19 cellular contexts compared by ENCODE assay signal in genomic region chr4:27087306-27088045, GRCh38.
A peak's percentile ranks its signal among the peaks of the same experiment; 100 is the strongest.
DNase-seq lines count a peak whose midpoint lies in the region; ATAC-seq and TF ChIP-seq lines count a peak whose summit lies in the region.
"Had no signal": no experiment of that assay in that cellular context is flagged by ENCODE, and none has a peak within 500 bp of the region (broad histone marks: within the 10 kb centered on the region; RNA-seq: fewer than 3 reads in every experiment).

No MANE protein-coding gene starts in this region.

- DNase-seq in DMS53 (lab: John Stamatoyannopoulos, UW), result peak; percentile 52
- no peak for DNase-seq in DMS53 treated with DMSO at 0.1 percent for 48 hours (lab: John Stamatoyannopoulos, UW; ENCODE audit: unreplicated experiment)
- no peak for DNase-seq in WTC11 (ENCODE audit: low spot score)
- DNase-seq in islet precursor cell, result peak; percentile 68
- peak; percentile 12 to 23 for DNase-seq in trophoblast cell
- no peak for DNase-seq in NCI-H2029 (lab: John Stamatoyannopoulos, UW)
- DNase-seq in KBM-7, result no peak
- no peak for DNase-seq in testis
- DNase-seq: BE2C, NCI-H1105, NCI-H146, NCI-H1930, NCI-H446, NCI-H524 treated with DMSO at 0.1 percent for 48 hours, NCI-H774, PC-3 had no signal

- H2AFZ ChIP-seq in trophoblast cell (ENCODE audit: insufficient read depth, low read length, poor library complexity), result no peak overlapping the region

- peak overlapping the region; percentile 69 for H4K91ac ChIP-seq in trophoblast cell (ENCODE audit: low read depth, low read length)

- no peak overlapping the region for H3K23ac ChIP-seq in trophoblast cell (ENCODE audit: low read length)

- H3K4me1 Mint-ChIP-seq in WTC11, result peaks cover 76% of the 10 kb centered on the region

- in situ Hi-C loops in KBM-7 (cut with MboI; ENCODE audit: low pct_unique_long_range_greater_than_20kb, low sequenced_read_pairs), result no loop called here

- POLR2A ChIA-PET in WTC11 (lab: Charles Lee), result no interaction called here

- no peak overlapping the region for H2AK5ac ChIP-seq in trophoblast cell (ENCODE audit: low read length)

- H3K4me3 ChIP-seq in trophoblast cell (ENCODE audit: low read depth, low read length), result no peak overlapping the region
- H3K4me3 ChIP-seq in testis, result no peak overlapping the region
- H3K4me3 ChIP-seq: SJSA1 had no signal

- H3K79me2 ChIP-seq in trophoblast cell (ENCODE audit: control insufficient read depth, insufficient read depth, low read length, poor library complexity), result no peaks in the 10 kb centered on the region

- CTCF ChIA-PET in WTC11 (lab: Charles Lee), result no interaction called here

- H3K4me2 ChIP-seq in trophoblast cell (ENCODE audit: low read length), result no peak overlapping the region

- H3K9me3 ChIP-seq in trophoblast cell (ENCODE audit: insufficient read depth, low read depth, low read length), result no peaks in the 10 kb centered on the region
- H3K9me3 ChIP-seq in testis, result no peaks in the 10 kb centered on the region
- H3K9me3 ChIP-seq: BE2C, SJSA1 had no signal

- peak overlapping the region; percentile 0 for H2BK12ac ChIP-seq in trophoblast cell (ENCODE audit: low read length)

- no peaks in the 10 kb centered on the region for H3K36me3 ChIP-seq in trophoblast cell (ENCODE audit: control insufficient read depth in 1 of 2, insufficient read depth in 2 of 2, low read length in 2 of 2)
- H3K36me3 ChIP-seq in testis (ENCODE audit: low read depth, missing control alignments), result no peaks in the 10 kb centered on the region
- H3K36me3 ChIP-seq: BE2C, SJSA1 had no signal

- peak overlapping the region; percentile 3 for H3K14ac ChIP-seq in trophoblast cell (ENCODE audit: low read length)

- no peak overlapping the region for H3K18ac ChIP-seq in trophoblast cell (ENCODE audit: low read length)

- no peak overlapping the region for H4K12ac ChIP-seq in trophoblast cell (ENCODE audit: low read depth, low read length)

- H3K27me3 ChIP-seq in trophoblast cell (ENCODE audit: insufficient read depth, low read length) (no peaks in the 10 kb centered on the region), testis (no peaks in the 10 kb centered on the region)
- H3K27me3 ChIP-seq: SJSA1 had no signal

- no CpG with 5 or more reads among the region's 8 CpGs for WGBS in trophoblast cell (ENCODE audit: extremely low coverage, insufficient coverage, insufficient read length)
- 88 to 89% methylated on average over 8 of the region's 8 CpGs for WGBS in testis, 2 donors

- no peak for TF ChIP-seq POLR2A in testis (IDR thresholded peaks at IDR 0.05)

- H3K9me3 Mint-ChIP-seq in WTC11, result peaks cover 3% of the 10 kb centered on the region; the same call in 1 of the 2 replicates

- intact Hi-C loops in testis (cut with DNase I; ENCODE audit: low total_unique reads), result no loop called here

- H4K8ac ChIP-seq in trophoblast cell (ENCODE audit: low read depth, low read length), result no peak overlapping the region

- no peaks in the 10 kb centered on the region for H3K36me3 Mint-ChIP-seq in WTC11

- no peak overlapping the region for H3K4ac ChIP-seq in trophoblast cell (ENCODE audit: low read depth, low read length)

- peak overlapping the region; percentile 15 for H2BK120ac ChIP-seq in trophoblast cell (ENCODE audit: insufficient read depth, low read length, poor library complexity)

- H3K4me3 Mint-ChIP-seq in WTC11, result no peak overlapping the region

- TF ChIP-seq CTCF in WTC11 (IDR thresholded peaks at IDR 0.05), result no peak
- TF ChIP-seq CTCF in testis (IDR thresholded peaks at IDR 0.05), result no peak

- peak overlapping the region; percentile 1 for H2BK5ac ChIP-seq in trophoblast cell (ENCODE audit: low read depth, low read length, poor library complexity)

- H3K79me1 ChIP-seq in trophoblast cell (ENCODE audit: low read length), result peaks cover 14% of the 10 kb centered on the region

- H3K9ac ChIP-seq in trophoblast cell (ENCODE audit: low read length), result no peak overlapping the region

- peak overlapping the region; percentile 43 for H3K27ac Mint-ChIP-seq in WTC11

- H3K27me3 Mint-ChIP-seq in WTC11 (ENCODE audit: low read depth), result peaks cover 33% of the 10 kb centered on the region

- peaks cover 23 to 30% of the 10 kb centered on the region in 2 experiments for H3K4me1 ChIP-seq in trophoblast cell (ENCODE audit: control insufficient read depth in 1 of 2, insufficient read depth in 2 of 2, low read length in 2 of 2)
- no peaks in the 10 kb centered on the region for H3K4me1 ChIP-seq in testis
- H3K4me1 ChIP-seq: BE2C, SJSA1 had no signal

- H3K27ac ChIP-seq in trophoblast cell (ENCODE audit: low read depth, low read length), result no peak overlapping the region
- no peak overlapping the region for H3K27ac ChIP-seq in testis
- H3K27ac ChIP-seq: 22Rv1, SJSA1 had no signal

- peak; percentile 39 for ATAC-seq in WTC11
- ATAC-seq: PC-3, Right ventricle myocardium inferior had no signal

TF ChIP-seq in WTC11, 78 proteins besides CTCF, POLR2A, EP300 and RAD21 (continues in another document):
- no peak for TF ChIP-seq MYBL2 (CRISPR knock-in tag; IDR thresholded peaks at IDR 0.05)
- no peak for TF ChIP-seq ERG (CRISPR knock-in tag; IDR thresholded peaks at IDR 0.05)
- peak; percentile 59; the same call in 1 of the 2 replicates for TF ChIP-seq ZNF396 (CRISPR knock-in tag; IDR thresholded peaks at IDR 0.05; ENCODE audit: borderline replicate concordance)
- no peak for TF ChIP-seq HMGA2 (CRISPR knock-in tag; IDR thresholded peaks at IDR 0.05)
- TF ChIP-seq CREB1 (CRISPR knock-in tag; IDR thresholded peaks at IDR 0.05), result no peak
- TF ChIP-seq PRRX2 (CRISPR knock-in tag; IDR thresholded peaks at IDR 0.05), result peak; percentile 33; the same call in 1 of the 2 replicates
- TF ChIP-seq, protein P1, sequence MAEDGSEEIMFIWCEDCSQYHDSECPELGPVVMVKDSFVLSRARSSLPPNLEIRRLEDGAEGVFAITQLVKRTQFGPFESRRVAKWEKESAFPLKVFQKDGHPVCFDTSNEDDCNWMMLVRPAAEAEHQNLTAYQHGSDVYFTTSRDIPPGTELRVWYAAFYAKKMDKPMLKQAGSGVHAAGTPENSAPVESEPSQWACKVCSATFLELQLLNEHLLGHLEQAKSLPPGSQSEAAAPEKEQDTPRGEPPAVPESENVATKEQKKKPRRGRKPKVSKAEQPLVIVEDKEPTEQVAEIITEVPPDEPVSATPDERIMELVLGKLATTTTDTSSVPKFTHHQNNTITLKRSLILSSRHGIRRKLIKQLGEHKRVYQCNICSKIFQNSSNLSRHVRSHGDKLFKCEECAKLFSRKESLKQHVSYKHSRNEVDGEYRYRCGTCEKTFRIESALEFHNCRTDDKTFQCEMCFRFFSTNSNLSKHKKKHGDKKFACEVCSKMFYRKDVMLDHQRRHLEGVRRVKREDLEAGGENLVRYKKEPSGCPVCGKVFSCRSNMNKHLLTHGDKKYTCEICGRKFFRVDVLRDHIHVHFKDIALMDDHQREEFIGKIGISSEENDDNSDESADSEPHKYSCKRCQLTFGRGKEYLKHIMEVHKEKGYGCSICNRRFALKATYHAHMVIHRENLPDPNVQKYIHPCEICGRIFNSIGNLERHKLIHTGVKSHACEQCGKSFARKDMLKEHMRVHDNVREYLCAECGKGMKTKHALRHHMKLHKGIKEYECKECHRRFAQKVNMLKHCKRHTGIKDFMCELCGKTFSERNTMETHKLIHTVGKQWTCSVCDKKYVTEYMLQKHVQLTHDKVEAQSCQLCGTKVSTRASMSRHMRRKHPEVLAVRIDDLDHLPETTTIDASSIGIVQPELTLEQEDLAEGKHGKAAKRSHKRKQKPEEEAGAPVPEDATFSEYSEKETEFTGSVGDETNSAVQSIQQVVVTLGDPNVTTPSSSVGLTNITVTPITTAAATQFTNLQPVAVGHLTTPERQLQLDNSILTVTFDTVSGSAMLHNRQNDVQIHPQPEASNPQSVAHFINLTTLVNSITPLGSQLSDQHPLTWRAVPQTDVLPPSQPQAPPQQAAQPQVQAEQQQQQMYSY (CRISPR knock-in tag; IDR thresholded peaks at IDR 0.05), result no peak
- TF ChIP-seq ZNF671 (CRISPR knock-in tag; IDR thresholded peaks at IDR 0.05), result no peak
- TF ChIP-seq, protein P2, sequence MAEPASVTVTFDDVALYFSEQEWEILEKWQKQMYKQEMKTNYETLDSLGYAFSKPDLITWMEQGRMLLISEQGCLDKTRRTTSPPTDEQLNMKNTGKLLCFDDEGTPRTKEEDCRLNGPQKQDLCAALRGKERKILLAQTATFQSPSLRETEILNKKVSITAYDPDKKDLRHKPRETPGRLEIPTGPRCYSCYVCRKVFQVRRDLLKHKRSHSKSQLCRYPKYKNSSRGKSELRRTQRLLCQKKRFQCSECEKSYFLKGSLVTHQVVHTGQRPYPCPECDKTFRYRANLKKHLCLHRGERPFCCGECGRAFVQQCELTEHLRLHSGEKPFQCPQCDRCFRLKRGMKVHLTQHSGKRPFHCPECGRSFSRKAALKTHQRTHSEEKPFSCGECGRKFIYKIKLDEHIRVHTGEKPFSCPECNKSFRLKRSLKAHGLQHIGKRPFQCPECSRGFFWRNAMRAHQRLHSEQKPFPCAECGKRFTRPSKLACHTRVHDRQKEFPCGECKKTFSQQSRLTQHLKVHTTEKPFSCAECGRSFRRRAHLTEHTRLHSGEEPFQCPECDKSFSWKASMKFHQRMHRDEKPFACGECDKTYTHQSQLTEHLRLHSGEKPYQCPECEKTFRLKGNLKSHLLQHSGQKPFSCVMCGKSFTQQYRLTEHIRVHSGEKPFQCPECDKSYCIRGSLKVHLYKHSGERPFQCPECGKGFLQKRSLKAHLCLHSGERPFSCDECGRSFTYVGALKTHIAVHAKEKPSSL (CRISPR knock-in tag; conservative IDR thresholded peaks at IDR 0.05), result 0 out of 2 replicates have a peak, but pooled peaks have one; percentile 41

Comparison
In these comparisons a context has a peak if more than half of its experiments do, and no peak if none do; other contexts are left out.
1. DNase-seq: peak in DMS53 (single experiment), islet precursor cell (single experiment) and trophoblast cell (2 of 2); none in DMS53 treated with DMSO at 0.1 percent for 48 hours (single experiment), WTC11 (single experiment), NCI-H2029 (single experiment), KBM-7 (single experiment) and testis (single experiment).